ENCODE assay signal across 1 cellular context in genomic region chr17:78214016-78214705, GRCh38.
TF ChIP-seq lines count a peak whose summit lies in the region.

Gene BIRC5 (plus strand): TSS chr17:78214253. CDS start chr17:78214317, 64 bp downstream.

TF ChIP-seq in HepG2, 621 proteins besides CTCF, POLR2A, EP300 and RAD21 (continued from another document and continues in another):
- TF ChIP-seq DMTF1 (CRISPR knock-in tag; IDR thresholded peaks at IDR 0.05) (peak; percentile 90; the same call in 1 of the 2 replicates), ZNF331 (CRISPR knock-in tag; IDR thresholded peaks at IDR 0.05) (peak; percentile 91), ZNF296 (CRISPR knock-in tag; conservative IDR thresholded peaks at IDR 0.05) (peak; percentile 57; the same call in 1 of the 2 replicates), ZSCAN25 (CRISPR knock-in tag; IDR thresholded peaks at IDR 0.05) (no peak), DPF2 (CRISPR knock-in tag; IDR thresholded peaks at IDR 0.05; ENCODE audit: borderline replicate concordance, low read depth) (no peak), ZNF251 (CRISPR knock-in tag; IDR thresholded peaks at IDR 0.05) (0 out of 2 replicates have a peak, but pooled peaks have one; percentile 3), TFE3 (CRISPR knock-in tag; IDR thresholded peaks at IDR 0.05) (peak; percentile 75), ZNF83 (CRISPR knock-in tag; IDR thresholded peaks at IDR 0.05; ENCODE audit: borderline replicate concordance) (peak; percentile 7; the same call in 1 of the 2 replicates), HDAC2 (CRISPR knock-in tag; IDR thresholded peaks at IDR 0.05) (peak; percentile 88), ZNF207 (IDR thresholded peaks at IDR 0.05; ENCODE audit: borderline replicate concordance) (no peak), ARNTL (CRISPR knock-in tag; IDR thresholded peaks at IDR 0.05) (no peak; the same call in 1 of the 2 replicates), ZNF512B (CRISPR knock-in tag; IDR thresholded peaks at IDR 0.05; ENCODE audit: borderline replicate concordance) (no peak), ZBTB46 (CRISPR knock-in tag; IDR thresholded peaks at IDR 0.05; ENCODE audit: borderline replicate concordance) (peak; percentile 97; the same call in 1 of the 2 replicates), ZFP82 (CRISPR knock-in tag; IDR thresholded peaks at IDR 0.05; ENCODE audit: borderline replicate concordance) (no peak), TFDP2 (CRISPR knock-in tag; IDR thresholded peaks at IDR 0.05) (peak; percentile 100), ZNF12 (CRISPR knock-in tag; IDR thresholded peaks at IDR 0.05) (no peak), ZNF747 (CRISPR knock-in tag; IDR thresholded peaks at IDR 0.05; ENCODE audit: borderline replicate concordance) (peak; percentile 88; the same call in 1 of the 2 replicates), AGO1 (IDR thresholded peaks at IDR 0.05; ENCODE audit: low read depth, low read length, poor library complexity, severe bottlenecking) (peak; percentile 36), MXD4 (CRISPR knock-in tag; IDR thresholded peaks at IDR 0.05) (peak; percentile 100), DNMT1 (CRISPR knock-in tag; IDR thresholded peaks at IDR 0.05) (no peak), MEIS1 (CRISPR knock-in tag; IDR thresholded peaks at IDR 0.05; ENCODE audit: borderline replicate concordance) (peak; percentile 77), GRHL1 (CRISPR knock-in tag; conservative IDR thresholded peaks at IDR 0.05) (no peak), MBD4 (IDR thresholded peaks at IDR 0.05; ENCODE audit: borderline replicate concordance, low read length) (no peak), BRCA1 (CRISPR knock-in tag; IDR thresholded peaks at IDR 0.05) (peak; percentile 81; the same call in 1 of the 2 replicates), MTERF4 (CRISPR knock-in tag; IDR thresholded peaks at IDR 0.05) (peak; percentile 55; the same call in 1 of the 2 replicates), ZNF343 (CRISPR knock-in tag; IDR thresholded peaks at IDR 0.05) (peak; percentile 95), ZNF674 (CRISPR knock-in tag; IDR thresholded peaks at IDR 0.05; ENCODE audit: low read depth) (no peak), ZNF597 (CRISPR knock-in tag; IDR thresholded peaks at IDR 0.05) (no peak), ZBTB1 (CRISPR knock-in tag; IDR thresholded peaks at IDR 0.05; ENCODE audit: borderline replicate concordance) (no peak), HNF1A (IDR thresholded peaks at IDR 0.05; ENCODE audit: low read depth) (no peak), HNF1A (CRISPR knock-in tag; IDR thresholded peaks at IDR 0.05; ENCODE audit: borderline replicate concordance) (peak; percentile 86), FIP1L1 (IDR thresholded peaks at IDR 0.05; ENCODE audit: borderline replicate concordance, insufficient read depth, low read depth, low read length) (no peak), ZNF556 (CRISPR knock-in tag; IDR thresholded peaks at IDR 0.05; ENCODE audit: borderline replicate concordance) (peak; percentile 88; the same call in 1 of the 2 replicates), MLXIP (CRISPR knock-in tag; IDR thresholded peaks at IDR 0.05; ENCODE audit: borderline replicate concordance) (peak; percentile 67; the same call in 1 of the 2 replicates), ATM (IDR thresholded peaks at IDR 0.05; ENCODE audit: borderline replicate concordance) (no peak), ZNF737 (CRISPR knock-in tag; IDR thresholded peaks at IDR 0.05; ENCODE audit: borderline replicate concordance) (no peak)
